ENCODE assay signal across 8 cellular contexts in genomic region chr1:171485375-171486047, GRCh38. TPM values are rescaled to one million over a fixed set of nuclear protein-coding genes. Genes with fewer than 3 reads are reported as not detected.
DNase-seq lines count a peak whose midpoint lies in the region; ATAC-seq and TF ChIP-seq lines count a peak whose summit lies in the region.

PRRC2C (plus strand) TSS chr1:171485530; CDS start chr1:171512089, 26,559 bp downstream.

- H3K27me3 ChIP-seq in Peyer's patch, result no peaks in the 10 kb centered on the region
- H3K27me3 ChIP-seq in esophagus muscularis mucosa, result no peaks in the 10 kb centered on the region

- under 1% methylated on average over 19 of the region's 50 CpGs for WGBS in esophagus muscularis mucosa

- no peak for TF ChIP-seq EP300 in esophagus muscularis mucosa (IDR thresholded peaks at IDR 0.05)

- H3K4me1 ChIP-seq in Peyer's patch (peaks cover 0 to 31% (median 16%) of the 10 kb centered on the region in 4 donors), esophagus muscularis mucosa (peaks cover 38 to 49% (median 46%) of the 10 kb centered on the region in 4 donors)

- peak within 1 kb of the TSS; percentile 97 to 98 for H3K4me3 Mint-ChIP-seq in activated T-cell treated with anti-CD3 and anti-CD28 coated beads, Interleukin-2, amount 50 U/mL, for 72 hours
- H3K4me3 Mint-ChIP-seq in stimulated activated effector memory CD8-positive, alpha-beta T cell treated with anti-CD3 and anti-CD28 coated beads, Interleukin-12 subunit alpha, Interleukin-12 subunit beta, amount 100 ng/mL, for 72 hours, result peak within 1 kb of the TSS; percentile 96

- H3K36me3 ChIP-seq in Peyer's patch, result peaks cover 0 to 3% (median 0%) of the 10 kb centered on the region in 3 donors
- H3K36me3 ChIP-seq in esophagus muscularis mucosa, result peaks cover 0 to 6% (median 0%) of the 10 kb centered on the region in 4 donors

- H3K36me3 Mint-ChIP-seq in activated T-cell treated with anti-CD3 and anti-CD28 coated beads, Interleukin-2, amount 50 U/mL, for 72 hours (ENCODE audit: insufficient read depth in 2 of 2), result peaks cover 8 to 22% of the 10 kb centered on the region in 2 donors
- peaks cover 56% of the 10 kb centered on the region for H3K36me3 Mint-ChIP-seq in stimulated activated effector memory CD8-positive, alpha-beta T cell treated with anti-CD3 and anti-CD28 coated beads, Interleukin-12 subunit alpha, Interleukin-12 subunit beta, amount 100 ng/mL, for 72 hours

- TF ChIP-seq CTCF in Peyer's patch (IDR thresholded peaks at IDR 0.05) (peak in 4 of 6 experiments; percentile 14 to 89 (median 84)), esophagus muscularis mucosa (IDR thresholded peaks at IDR 0.05) (peak; percentile 82 to 88 (median 83))

- peak; percentile 97 for ATAC-seq in GM21717 (IDR thresholded peaks at IDR 0.05; ENCODE audit: unreplicated experiment)
- peak; percentile 91 to 94 for ATAC-seq in activated T-cell treated with anti-CD3 and anti-CD28 coated beads, Interleukin-2, amount 50 U/mL, for 72 hours (replicated peaks in 1 of 2)
- peak; percentile 93 for ATAC-seq in stimulated activated effector memory CD8-positive, alpha-beta T cell treated with anti-CD3 and anti-CD28 coated beads, Interleukin-12 subunit alpha, Interleukin-12 subunit beta, amount 100 ng/mL, for 72 hours

- no peaks in the 10 kb centered on the region for H3K9me3 Mint-ChIP-seq in activated T-cell treated with anti-CD3 and anti-CD28 coated beads, Interleukin-2, amount 50 U/mL, for 72 hours
- H3K9me3 Mint-ChIP-seq in stimulated activated effector memory CD8-positive, alpha-beta T cell treated with anti-CD3 and anti-CD28 coated beads, Interleukin-12 subunit alpha, Interleukin-12 subunit beta, amount 100 ng/mL, for 72 hours, result no peaks in the 10 kb centered on the region

- no peaks in the 10 kb centered on the region for H3K27me3 Mint-ChIP-seq in activated T-cell treated with anti-CD3 and anti-CD28 coated beads, Interleukin-2, amount 50 U/mL, for 72 hours (ENCODE audit: low read depth)

- TF ChIP-seq POLR2A in Peyer's patch (IDR thresholded peaks at IDR 0.05) (peak in 1 of 2 donors; percentile 80), esophagus muscularis mucosa (IDR thresholded peaks at IDR 0.05; ENCODE audit: low read depth) (peak; percentile 37)

- intact Hi-C loops in esophagus muscularis mucosa (cut with DNase I), result no loop called here

- peak within 1 kb of the TSS; percentile 98 for H3K27ac Mint-ChIP-seq in activated T-cell treated with anti-CD3 and anti-CD28 coated beads, Interleukin-2, amount 50 U/mL, for 72 hours
- H3K27ac Mint-ChIP-seq in stimulated activated effector memory CD8-positive, alpha-beta T cell treated with anti-CD3 and anti-CD28 coated beads, Interleukin-12 subunit alpha, Interleukin-12 subunit beta, amount 100 ng/mL, for 72 hours, result peak within 1 kb of the TSS; percentile 99

- DNase-seq in DMS53 treated with DMSO at 0.1 percent for 48 hours (lab: John Stamatoyannopoulos, UW; ENCODE audit: unreplicated experiment), result peak; percentile 93
- DNase-seq in KG1 (lab: John Stamatoyannopoulos, UW), result peak; percentile 94
- peak; percentile 96 to 99 (median 96) for DNase-seq in Peyer's patch
- peak; percentile 93 to 95 for DNase-seq in activated T-cell treated with anti-CD3 and anti-CD28 coated beads, Interleukin-2, amount 50 U/mL, for 72 hours
- DNase-seq in esophagus muscularis mucosa (ENCODE audit: extremely low spot score), result peak; percentile 99
- peak; percentile 99 for DNase-seq in myocyte (ENCODE audit: low read depth)
- peak; percentile 77 to 93 for DNase-seq in stimulated activated effector memory CD8-positive, alpha-beta T cell treated with anti-CD3 and anti-CD28 coated beads, Interleukin-12 subunit alpha, Interleukin-12 subunit beta, amount 100 ng/mL, for 72 hours (ENCODE audit: low spot score in 2 of 2)

- H3K27ac ChIP-seq in Peyer's patch (peak within 1 kb of the TSS; percentile 94 to 98 (median 96)), esophagus muscularis mucosa (replicated peaks in 1 of 4) (peak within 1 kb of the TSS; percentile 95 to 99 (median 98))

- H3K4me3 ChIP-seq in Peyer's patch (peak within 1 kb of the TSS; percentile 67 to 87 (median 77)), esophagus muscularis mucosa (peak within 1 kb of the TSS; percentile 73 to 95 (median 82))

- H3K9me3 ChIP-seq in Peyer's patch, result no peaks in the 10 kb centered on the region
- H3K9me3 ChIP-seq in esophagus muscularis mucosa, result no peaks in the 10 kb centered on the region

- peaks cover 50% of the 10 kb centered on the region for H3K4me1 Mint-ChIP-seq in activated T-cell treated with anti-CD3 and anti-CD28 coated beads, Interleukin-2, amount 50 U/mL, for 72 hours (ENCODE audit: low read depth)
- peaks cover 50% of the 10 kb centered on the region for H3K4me1 Mint-ChIP-seq in stimulated activated effector memory CD8-positive, alpha-beta T cell treated with anti-CD3 and anti-CD28 coated beads, Interleukin-12 subunit alpha, Interleukin-12 subunit beta, amount 100 ng/mL, for 72 hours

RNA-seq across cellular contexts. Expression of gene PRRC2C, which starts in this region (rescaled TPM):
- total RNA-seq in Peyer's patch (100 to 1,000 TPM in 3 of 4 donors, 10 to 100 TPM in 1; 94.4 to 233 (median 125) TPM), esophagus muscularis mucosa (10 to 100 TPM; 63.8 to 79.3 (median 66.6) TPM), myocyte (45.9 and 47.7 TPM in 2 replicates)
- total RNA-seq in activated T-cell treated with anti-CD3 and anti-CD28 coated beads, Interleukin-2, amount 50 U/mL, for 72 hours, result 100 to 1,000 TPM; 284 to 286 TPM
- polyA plus RNA-seq in myocyte (2012), result 31.9 TPM

Comparison
In these comparisons a context has a peak if more than half of its experiments do, and no peak if none do; other contexts are left out.
1. Peak in every context shown above with its lines: DNase-seq, ATAC-seq, H3K4me3 ChIP-seq and H3K27ac ChIP-seq.